In genomic region chr12:730550-730949, GRCh38 we compare ENCODE assay signal across 1 cellular context.
TF ChIP-seq lines count a peak whose summit lies in the region.

No MANE protein-coding gene starts in this region.

TF ChIP-seq in WTC11, 78 proteins besides CTCF, POLR2A, EP300 and RAD21 (continued from another document):
- TF ChIP-seq HMGXB4 (CRISPR knock-in tag; IDR thresholded peaks at IDR 0.05) = no peak
- TF ChIP-seq KAT7 (CRISPR knock-in tag; IDR thresholded peaks at IDR 0.05; ENCODE audit: borderline replicate concordance) = no peak
- TF ChIP-seq, protein P1, sequence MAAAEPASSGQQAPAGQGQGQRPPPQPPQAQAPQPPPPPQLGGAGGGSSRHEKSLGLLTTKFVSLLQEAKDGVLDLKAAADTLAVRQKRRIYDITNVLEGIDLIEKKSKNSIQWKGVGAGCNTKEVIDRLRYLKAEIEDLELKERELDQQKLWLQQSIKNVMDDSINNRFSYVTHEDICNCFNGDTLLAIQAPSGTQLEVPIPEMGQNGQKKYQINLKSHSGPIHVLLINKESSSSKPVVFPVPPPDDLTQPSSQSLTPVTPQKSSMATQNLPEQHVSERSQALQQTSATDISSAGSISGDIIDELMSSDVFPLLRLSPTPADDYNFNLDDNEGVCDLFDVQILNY (CRISPR knock-in tag; IDR thresholded peaks at IDR 0.05) = no peak
- no peak for TF ChIP-seq NFE2L1 (CRISPR knock-in tag; IDR thresholded peaks at IDR 0.05)
- TF ChIP-seq E2F4 (CRISPR knock-in tag; IDR thresholded peaks at IDR 0.05; ENCODE audit: borderline replicate concordance, low read depth) = no peak
- TF ChIP-seq ZNF396 (CRISPR knock-in tag; IDR thresholded peaks at IDR 0.05; ENCODE audit: borderline replicate concordance) = no peak
- TF ChIP-seq, protein P2, sequence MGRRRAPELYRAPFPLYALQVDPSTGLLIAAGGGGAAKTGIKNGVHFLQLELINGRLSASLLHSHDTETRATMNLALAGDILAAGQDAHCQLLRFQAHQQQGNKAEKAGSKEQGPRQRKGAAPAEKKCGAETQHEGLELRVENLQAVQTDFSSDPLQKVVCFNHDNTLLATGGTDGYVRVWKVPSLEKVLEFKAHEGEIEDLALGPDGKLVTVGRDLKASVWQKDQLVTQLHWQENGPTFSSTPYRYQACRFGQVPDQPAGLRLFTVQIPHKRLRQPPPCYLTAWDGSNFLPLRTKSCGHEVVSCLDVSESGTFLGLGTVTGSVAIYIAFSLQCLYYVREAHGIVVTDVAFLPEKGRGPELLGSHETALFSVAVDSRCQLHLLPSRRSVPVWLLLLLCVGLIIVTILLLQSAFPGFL (CRISPR knock-in tag; IDR thresholded peaks at IDR 0.05; ENCODE audit: borderline replicate concordance) = no peak
- TF ChIP-seq, protein P3, sequence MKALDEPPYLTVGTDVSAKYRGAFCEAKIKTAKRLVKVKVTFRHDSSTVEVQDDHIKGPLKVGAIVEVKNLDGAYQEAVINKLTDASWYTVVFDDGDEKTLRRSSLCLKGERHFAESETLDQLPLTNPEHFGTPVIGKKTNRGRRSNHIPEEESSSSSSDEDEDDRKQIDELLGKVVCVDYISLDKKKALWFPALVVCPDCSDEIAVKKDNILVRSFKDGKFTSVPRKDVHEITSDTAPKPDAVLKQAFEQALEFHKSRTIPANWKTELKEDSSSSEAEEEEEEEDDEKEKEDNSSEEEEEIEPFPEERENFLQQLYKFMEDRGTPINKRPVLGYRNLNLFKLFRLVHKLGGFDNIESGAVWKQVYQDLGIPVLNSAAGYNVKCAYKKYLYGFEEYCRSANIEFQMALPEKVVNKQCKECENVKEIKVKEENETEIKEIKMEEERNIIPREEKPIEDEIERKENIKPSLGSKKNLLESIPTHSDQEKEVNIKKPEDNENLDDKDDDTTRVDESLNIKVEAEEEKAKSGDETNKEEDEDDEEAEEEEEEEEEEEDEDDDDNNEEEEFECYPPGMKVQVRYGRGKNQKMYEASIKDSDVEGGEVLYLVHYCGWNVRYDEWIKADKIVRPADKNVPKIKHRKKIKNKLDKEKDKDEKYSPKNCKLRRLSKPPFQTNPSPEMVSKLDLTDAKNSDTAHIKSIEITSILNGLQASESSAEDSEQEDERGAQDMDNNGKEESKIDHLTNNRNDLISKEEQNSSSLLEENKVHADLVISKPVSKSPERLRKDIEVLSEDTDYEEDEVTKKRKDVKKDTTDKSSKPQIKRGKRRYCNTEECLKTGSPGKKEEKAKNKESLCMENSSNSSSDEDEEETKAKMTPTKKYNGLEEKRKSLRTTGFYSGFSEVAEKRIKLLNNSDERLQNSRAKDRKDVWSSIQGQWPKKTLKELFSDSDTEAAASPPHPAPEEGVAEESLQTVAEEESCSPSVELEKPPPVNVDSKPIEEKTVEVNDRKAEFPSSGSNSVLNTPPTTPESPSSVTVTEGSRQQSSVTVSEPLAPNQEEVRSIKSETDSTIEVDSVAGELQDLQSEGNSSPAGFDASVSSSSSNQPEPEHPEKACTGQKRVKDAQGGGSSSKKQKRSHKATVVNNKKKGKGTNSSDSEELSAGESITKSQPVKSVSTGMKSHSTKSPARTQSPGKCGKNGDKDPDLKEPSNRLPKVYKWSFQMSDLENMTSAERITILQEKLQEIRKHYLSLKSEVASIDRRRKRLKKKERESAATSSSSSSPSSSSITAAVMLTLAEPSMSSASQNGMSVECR (CRISPR knock-in tag; IDR thresholded peaks at IDR 0.05; ENCODE audit: borderline replicate concordance) = no peak
- TF ChIP-seq E2F1 (CRISPR knock-in tag; IDR thresholded peaks at IDR 0.05) = no peak
- TF ChIP-seq FOXJ3 (CRISPR knock-in tag; IDR thresholded peaks at IDR 0.05; ENCODE audit: borderline replicate concordance) = no peak
- TF ChIP-seq NR3C1 (CRISPR knock-in tag; conservative IDR thresholded peaks at IDR 0.05; ENCODE audit: low read depth) = no peak
- no peak for TF ChIP-seq RELA (CRISPR knock-in tag; IDR thresholded peaks at IDR 0.05; ENCODE audit: borderline replicate concordance)
- TF ChIP-seq ATF6 (CRISPR knock-in tag; IDR thresholded peaks at IDR 0.05) = no peak
- no peak for TF ChIP-seq NFATC4 (CRISPR knock-in tag; IDR thresholded peaks at IDR 0.05)
- TF ChIP-seq, protein P4, sequence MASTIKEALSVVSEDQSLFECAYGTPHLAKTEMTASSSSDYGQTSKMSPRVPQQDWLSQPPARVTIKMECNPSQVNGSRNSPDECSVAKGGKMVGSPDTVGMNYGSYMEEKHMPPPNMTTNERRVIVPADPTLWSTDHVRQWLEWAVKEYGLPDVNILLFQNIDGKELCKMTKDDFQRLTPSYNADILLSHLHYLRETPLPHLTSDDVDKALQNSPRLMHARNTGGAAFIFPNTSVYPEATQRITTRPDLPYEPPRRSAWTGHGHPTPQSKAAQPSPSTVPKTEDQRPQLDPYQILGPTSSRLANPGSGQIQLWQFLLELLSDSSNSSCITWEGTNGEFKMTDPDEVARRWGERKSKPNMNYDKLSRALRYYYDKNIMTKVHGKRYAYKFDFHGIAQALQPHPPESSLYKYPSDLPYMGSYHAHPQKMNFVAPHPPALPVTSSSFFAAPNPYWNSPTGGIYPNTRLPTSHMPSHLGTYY (CRISPR knock-in tag; IDR thresholded peaks at IDR 0.05) = no peak
- TF ChIP-seq PRDM15 (CRISPR knock-in tag; IDR thresholded peaks at IDR 0.05) = no peak
- TF ChIP-seq, protein P5, sequence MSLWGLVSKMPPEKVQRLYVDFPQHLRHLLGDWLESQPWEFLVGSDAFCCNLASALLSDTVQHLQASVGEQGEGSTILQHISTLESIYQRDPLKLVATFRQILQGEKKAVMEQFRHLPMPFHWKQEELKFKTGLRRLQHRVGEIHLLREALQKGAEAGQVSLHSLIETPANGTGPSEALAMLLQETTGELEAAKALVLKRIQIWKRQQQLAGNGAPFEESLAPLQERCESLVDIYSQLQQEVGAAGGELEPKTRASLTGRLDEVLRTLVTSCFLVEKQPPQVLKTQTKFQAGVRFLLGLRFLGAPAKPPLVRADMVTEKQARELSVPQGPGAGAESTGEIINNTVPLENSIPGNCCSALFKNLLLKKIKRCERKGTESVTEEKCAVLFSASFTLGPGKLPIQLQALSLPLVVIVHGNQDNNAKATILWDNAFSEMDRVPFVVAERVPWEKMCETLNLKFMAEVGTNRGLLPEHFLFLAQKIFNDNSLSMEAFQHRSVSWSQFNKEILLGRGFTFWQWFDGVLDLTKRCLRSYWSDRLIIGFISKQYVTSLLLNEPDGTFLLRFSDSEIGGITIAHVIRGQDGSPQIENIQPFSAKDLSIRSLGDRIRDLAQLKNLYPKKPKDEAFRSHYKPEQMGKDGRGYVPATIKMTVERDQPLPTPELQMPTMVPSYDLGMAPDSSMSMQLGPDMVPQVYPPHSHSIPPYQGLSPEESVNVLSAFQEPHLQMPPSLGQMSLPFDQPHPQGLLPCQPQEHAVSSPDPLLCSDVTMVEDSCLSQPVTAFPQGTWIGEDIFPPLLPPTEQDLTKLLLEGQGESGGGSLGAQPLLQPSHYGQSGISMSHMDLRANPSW (CRISPR knock-in tag; conservative IDR thresholded peaks at IDR 0.05; ENCODE audit: low read depth) = no peak
